8 cellular contexts compared by ENCODE assay signal in the genomic region with DNA sequence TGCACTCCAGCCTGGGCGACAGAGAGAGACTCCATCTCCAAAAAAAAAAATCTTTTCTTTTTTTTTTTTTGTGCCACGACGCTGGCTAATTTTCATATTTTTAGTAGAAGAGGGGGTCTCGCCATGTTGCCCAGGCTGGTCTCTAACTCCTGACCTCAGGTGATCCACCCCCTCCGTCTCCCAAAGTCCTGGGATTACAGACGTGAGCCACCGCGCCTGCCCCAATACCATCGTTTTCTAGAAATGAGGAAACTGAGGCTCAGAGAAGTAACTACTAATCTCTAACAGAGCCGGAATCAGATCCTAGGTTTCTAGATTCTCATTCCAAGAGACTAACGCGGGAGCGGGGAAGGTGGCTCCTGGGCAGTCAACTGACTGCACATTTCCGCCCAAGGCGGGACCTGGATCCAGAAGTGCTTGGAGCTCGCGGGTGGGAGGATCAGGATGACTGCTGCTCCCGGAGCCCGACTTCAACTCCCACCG. TPM values are rescaled to one million over a fixed set of nuclear protein-coding genes. Genes with fewer than 3 reads are reported as not detected.
A peak's percentile ranks its signal among the peaks of the same experiment; 100 is the strongest.
DNase-seq lines count a peak whose midpoint lies in the region; ATAC-seq and TF ChIP-seq lines count a peak whose summit lies in the region.

No MANE protein-coding gene starts in this region.

- no peaks in the 10 kb centered on the region for H3K9me3 ChIP-seq in thoracic aorta

- intact Hi-C loops in left colon (cut with DNase I, micrococcal nuclease), result loop anchor here (2.0 to 5.0 kb wide), 2 partner anchors 50 to 54 kb away; partner anchors contain the start of gene GRK2 (in 1 of the 2)

- H3K4me3 ChIP-seq in brain microvascular endothelial cell (ENCODE audit: low read depth, low read length) (peak overlapping the region; percentile 85), thoracic aorta (peak overlapping the region; percentile 82)

- H3K27ac ChIP-seq in brain microvascular endothelial cell (peak overlapping the region; percentile 55), thoracic aorta (peak overlapping the region; percentile 85 to 86)

- H3K36me3 ChIP-seq in brain microvascular endothelial cell (replicated peaks) (no peaks in the 10 kb centered on the region), thoracic aorta (no peaks in the 10 kb centered on the region)

- H3K27me3 ChIP-seq in brain microvascular endothelial cell (replicated peaks), result no peaks in the 10 kb centered on the region
- no peaks in the 10 kb centered on the region for H3K27me3 ChIP-seq in thoracic aorta (replicated peaks; ENCODE audit: insufficient read depth)

- TF ChIP-seq CTCF in brain microvascular endothelial cell (IDR thresholded peaks at IDR 0.05; ENCODE audit: low read depth, low read length, missing control alignments), result no peak
- no peak for TF ChIP-seq CTCF in thoracic aorta (IDR thresholded peaks at IDR 0.05)

- in situ Hi-C loops in brain microvascular endothelial cell (cut with HindIII; ENCODE audit: low pct_ligation_motif_present, low sequenced_read_pairs), result no loop called here

- H3K4me1 ChIP-seq in thoracic aorta (ENCODE audit: control insufficient read depth in 1 of 2, low read depth in 2 of 2), result peaks cover 0 to 20% of the 10 kb centered on the region in 2 donors

- DNase-seq in AG08396 (ENCODE audit: low spot score) (peak; percentile 78), LHCN-M2 (ENCODE audit: low read depth) (peak; percentile 56), brain microvascular endothelial cell (peak; percentile 31), left colon (no peak), thoracic aorta (ENCODE audit: low spot score) (no peak), CD1c-positive myeloid dendritic cell (ENCODE audit: extremely low spot score) (no peak), NCI-H446 treated with DMSO at 0.1 percent for 48 hours (lab: John Stamatoyannopoulos, UW) (no peak)

- ATAC-seq in GM19324 (IDR thresholded peaks at IDR 0.05; ENCODE audit: low FRiP score, unreplicated experiment) (peak; percentile 22), left colon (peak; percentile 53), thoracic aorta (ENCODE audit: insufficient number of reproducible peaks, low FRiP score, low read depth) (peak; percentile 44)

RNA-seq across cellular contexts. Expression of gene SSH3, which starts 13.6 kb away (rescaled TPM):
- total RNA-seq in LHCN-M2 (2014; rRNA removed) (10.8 and 19.0 TPM in 2 replicates), left colon (10 to 100 TPM; 74.9 to 79.3 TPM), thoracic aorta (10 to 100 TPM; 39.4 to 59.0 TPM)
- 19.9 TPM for polyA plus RNA-seq in LHCN-M2 (2012)

RNA-seq across cellular contexts. Expression of gene ANKRD13D, which starts 27.8 kb away (rescaled TPM):
- 31.3 and 42.1 TPM in 2 replicates for total RNA-seq in LHCN-M2 (2014; rRNA removed)
- polyA plus RNA-seq in LHCN-M2 (2012), result 19.6 TPM
- 10 to 100 TPM; 26.9 to 29.6 TPM for total RNA-seq in left colon
- total RNA-seq in thoracic aorta, result 100 to 1,000 TPM in 1 of 2 donors, 10 to 100 TPM in 1; 66.6 to 101 TPM

RNA-seq across cellular contexts. Expression of gene POLD4, which starts 36.4 kb away (rescaled TPM):
- total RNA-seq in LHCN-M2 (2014; rRNA removed) (114 and 138 TPM in 2 replicates), left colon (100 to 1,000 TPM; 237 to 262 TPM), thoracic aorta (100 to 1,000 TPM; 145 to 148 TPM)
- polyA plus RNA-seq in LHCN-M2 (2012), result 172 TPM

RNA-seq across cellular contexts. Expression of gene GRK2, which starts 50.6 kb away (rescaled TPM):
- 62.6 and 69.3 TPM in 2 replicates for total RNA-seq in LHCN-M2 (2014; rRNA removed)
- polyA plus RNA-seq in LHCN-M2 (2012), result 33.9 TPM
- total RNA-seq in left colon, result 100 to 1,000 TPM in 1 of 2 donors, 10 to 100 TPM in 1; 95.8 to 119 TPM
- total RNA-seq in thoracic aorta, result 10 to 100 TPM; 72.8 to 85.2 TPM

RNA-seq across cellular contexts. Expression of gene CLCF1, which starts 56.5 kb away (rescaled TPM):
- total RNA-seq in LHCN-M2 (2014; rRNA removed), result 16.1 and 19.8 TPM in 2 replicates
- 9.9 TPM for polyA plus RNA-seq in LHCN-M2 (2012)
- 1 to 10 TPM; 2.2 to 2.4 TPM for total RNA-seq in left colon
- total RNA-seq in thoracic aorta, result 10 to 100 TPM; 27.1 to 38.1 TPM

Comparison
In these comparisons a context has a peak if more than half of its experiments do, and no peak if none do; other contexts are left out.
1. DNase-seq: peak in AG08396 (single experiment), LHCN-M2 (single experiment) and brain microvascular endothelial cell (single experiment); none in left colon (0 of 2), thoracic aorta (single experiment), CD1c-positive myeloid dendritic cell (single experiment) and NCI-H446 treated with DMSO at 0.1 percent for 48 hours (single experiment).
2. Peak in every context shown above with its lines, with median percentiles within 50 percentile points of each other: ATAC-seq.